31 cellular contexts compared by ENCODE assay signal in the genomic region with DNA sequence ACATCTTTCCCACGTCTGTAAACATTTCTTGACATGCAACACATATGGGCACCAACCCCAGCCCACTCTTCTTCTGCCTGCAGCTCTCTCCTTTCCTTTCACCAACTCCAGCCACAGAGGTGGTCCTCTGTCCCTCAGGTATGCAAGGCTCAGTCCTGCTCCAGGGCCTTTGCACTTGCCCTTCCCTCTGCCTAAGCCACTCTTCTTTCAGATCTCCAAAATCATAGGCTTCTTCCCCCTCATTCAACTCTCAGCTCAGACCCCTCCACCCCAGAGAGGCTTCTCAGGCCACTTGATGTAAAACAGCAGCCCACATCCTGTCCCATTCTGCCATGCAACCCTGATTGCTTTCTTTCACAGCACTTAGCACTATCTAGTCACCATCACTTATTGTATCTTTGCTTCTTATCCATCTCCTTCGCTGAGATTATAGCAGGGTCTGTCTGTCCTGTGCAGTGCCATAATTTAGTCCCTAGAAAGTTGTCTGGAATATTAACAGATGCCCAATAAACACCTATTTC. TPM values are rescaled to one million over a fixed set of nuclear protein-coding genes. Genes with fewer than 3 reads are reported as not detected.
DNase-seq lines count a peak whose midpoint lies in the region; ATAC-seq and TF ChIP-seq lines count a peak whose summit lies in the region.
"Had no signal": no experiment of that assay in that cellular context is flagged by ENCODE, and none has a peak within 500 bp of the region (broad histone marks: within the 10 kb centered on the region; RNA-seq: fewer than 3 reads in every experiment).

No MANE protein-coding gene starts in this region.

- ATAC-seq in right cardiac atrium (no peak), heart left ventricle (no peak)
- no peak for ATAC-seq in stimulated activated naive CD8-positive, alpha-beta T cell treated with anti-CD3 and anti-CD28 coated beads, Interleukin-15, Interleukin-2, amounts not matched to agents 100 U/mL and 50 U/mL, for 24 hours
- ATAC-seq: activated T-cell treated with anti-CD3 and anti-CD28 coated beads, Interleukin-2, amount 50 U/mL, for 4 hours; gastroesophageal sphincter; left cardiac atrium; stimulated activated memory B cell treated with anti-CD40 and anti-IgM and Interleukin-4, amounts not matched to agents 10 μg/mL and 1 μg/mL and 100 μg/mL, for 72 hours had no signal

- no peak overlapping the region for H2AFZ ChIP-seq in parathyroid adenoma

- peak overlapping the region; percentile 6 for H3K27ac ChIP-seq in right cardiac atrium (ENCODE audit: low read length)
- peak overlapping the region in 2 of 12 donors; percentile 7 to 13 for H3K27ac ChIP-seq in heart left ventricle
- no peak overlapping the region for H3K27ac ChIP-seq in parathyroid adenoma
- no peak overlapping the region for H3K27ac ChIP-seq in urinary bladder (ENCODE audit: low read depth)
- H3K27ac ChIP-seq in caudate nucleus (ENCODE audit: low read depth, low read length): no peak overlapping the region
- H3K27ac ChIP-seq: sigmoid colon, vagina had no signal

- H3K9me3 ChIP-seq in right cardiac atrium (ENCODE audit: control insufficient read depth, low read length): peaks cover 1% of the 10 kb centered on the region
- no peaks in the 10 kb centered on the region for H3K9me3 ChIP-seq in heart left ventricle
- H3K9me3 ChIP-seq in parathyroid adenoma (ENCODE audit: control insufficient read depth, low read length): no peaks in the 10 kb centered on the region
- H3K9me3 ChIP-seq: gastroesophageal sphincter, sigmoid colon, vagina had no signal

- H3K4me1 ChIP-seq in right cardiac atrium (ENCODE audit: control insufficient read depth, insufficient read depth, low read length) (peaks cover 4% of the 10 kb centered on the region), heart left ventricle (peaks cover 0 to 75% (median 40%) of the 10 kb centered on the region in 12 donors), parathyroid adenoma (no peaks in the 10 kb centered on the region), urinary bladder (ENCODE audit: insufficient read depth) (no peaks in the 10 kb centered on the region)

- no peak overlapping the region for H3K9ac ChIP-seq in parathyroid adenoma

- intact Hi-C loops in right cardiac atrium (cut with DNase I) (loop anchor here (5.0 to 10.0 kb wide), 4 partner anchors 108 to 252 kb away; no protein-coding TSS in a partner anchor), heart left ventricle (cut with DNase I) (loop anchor here in 8 of 10 donors (5.0 to 10.0 kb wide), 4 partner anchors 108 to 252 kb away; no protein-coding TSS in a partner anchor)

- peak overlapping the region; percentile 7 for H3K4me2 ChIP-seq in parathyroid adenoma (ENCODE audit: low read length)

- TF ChIP-seq POLR2A in heart left ventricle (IDR thresholded peaks at IDR 0.05): no peak

- TF ChIP-seq CTCF in heart left ventricle (IDR thresholded peaks at IDR 0.05) (no peak), fibroblast of villous mesenchyme (IDR thresholded peaks at IDR 0.05; ENCODE audit: insufficient read depth, low read depth, low read length) (no peak), parathyroid adenoma (IDR thresholded peaks at IDR 0.05) (no peak)

- no peak for DNase-seq in right cardiac atrium
- DNase-seq in heart left ventricle: no peak
- no peak for DNase-seq in fibroblast of villous mesenchyme (ENCODE audit: low read depth)
- no peak for DNase-seq in caudate nucleus (lab: John Stamatoyannopoulos, UW)
- no peak for DNase-seq in HPDE6-E6E7 (ENCODE audit: extremely low spot score)
- no peak for DNase-seq in stimulated activated naive CD8-positive, alpha-beta T cell treated with anti-CD3 and anti-CD28 coated beads, Interleukin-15, Interleukin-2, amounts not matched to agents 100 U/mL and 50 U/mL, for 24 hours
- DNase-seq: activated CD4-positive, alpha-beta T cell treated with anti-CD3 and anti-CD28 coated beads, Interleukin-2, amount 50 U/mL, for 1 hour; activated CD4-positive, CD25-positive, alpha-beta regulatory T cell; activated gamma-delta T cell treated with Interleukin-2 at 50 U/mL for 16 hours; activated naive CD8-positive, alpha-beta T cell treated with anti-CD3 and anti-CD28 coated beads, Interleukin-2, amount 10 ng/mL, durations not matched to agents 7 days and 5 days; activated T-cell treated with anti-CD3 and anti-CD28 coated beads, Interleukin-2, amount 50 U/mL, for 4 hours; Calu3; CD4-positive, CD25-positive, alpha-beta regulatory T cell; DMS79; GDM1; hypothalamus; KBM-7; left cardiac atrium; NCI-H1105; NCI-H187 treated with DMSO at 0.1 percent for 48 hours; NCI-H2171 treated with DMSO at 0.1 percent for 48 hours; NCI-H510A treated with DMSO at 0.1 percent for 48 hours; sigmoid colon; stimulated activated CD4-positive, alpha-beta T cell treated with anti-CD3 and anti-CD28 coated beads, Interleukin-15, amount 100 ng/mL, for 24 hours; T-helper 1 cell had no signal

- 41% methylated on average over 2 of the region's 2 CpGs for WGBS in right cardiac atrium
- 53 to 56% (median 54%) methylated on average over 2 of the region's 2 CpGs for WGBS in heart left ventricle, 4 donors
- WGBS in urinary bladder: 72% methylated on average over 2 of the region's 2 CpGs

- H3K79me2 ChIP-seq in parathyroid adenoma: peaks cover 5% of the 10 kb centered on the region

- H3K4me3 ChIP-seq in right cardiac atrium (ENCODE audit: low read length): peak overlapping the region; percentile 44
- peak overlapping the region in 4 of 12 donors; percentile 1 to 96 (median 12) for H3K4me3 ChIP-seq in heart left ventricle
- peak overlapping the region; percentile 74 for H3K4me3 ChIP-seq in fibroblast of villous mesenchyme (ENCODE audit: low read depth, low read length)
- H3K4me3 ChIP-seq in parathyroid adenoma (ENCODE audit: low read depth, low read length): no peak overlapping the region
- peak overlapping the region; percentile 10 for H3K4me3 ChIP-seq in urinary bladder (ENCODE audit: low read depth, low read length)
- H3K4me3 ChIP-seq: sigmoid colon had no signal

- H3K27me3 ChIP-seq in right cardiac atrium (ENCODE audit: control insufficient read depth, insufficient read depth) (no peaks in the 10 kb centered on the region), heart left ventricle (peaks cover 0 to 25% (median 0%) of the 10 kb centered on the region in 9 donors), parathyroid adenoma (ENCODE audit: control insufficient read depth, insufficient read depth, low read length) (no peaks in the 10 kb centered on the region)
- H3K27me3 ChIP-seq: gastroesophageal sphincter, sigmoid colon, vagina had no signal

- no peaks in the 10 kb centered on the region for H3K36me3 ChIP-seq in heart left ventricle
- no peaks in the 10 kb centered on the region for H3K36me3 ChIP-seq in parathyroid adenoma (ENCODE audit: control insufficient read depth, insufficient read depth, low read length)
- H3K36me3 ChIP-seq in urinary bladder (ENCODE audit: insufficient read depth): no peaks in the 10 kb centered on the region
- H3K36me3 ChIP-seq: gastroesophageal sphincter, sigmoid colon, vagina had no signal

RNA-seq across cellular contexts. Expression of a gene that starts 3.4 kb away (rescaled TPM):
- total RNA-seq in right cardiac atrium (10 to 100 TPM; 45.3 to 66.9 (median 63.4) TPM), heart left ventricle (10 to 100 TPM; 34.2 to 66.8 (median 39.8) TPM), fibroblast of villous mesenchyme (30.3 and 40.2 TPM in 2 replicates), urinary bladder (190 TPM)
- polyA plus RNA-seq in right cardiac atrium (16.8 TPM), heart left ventricle (10 to 100 TPM; 12.6 to 13.2 TPM), urinary bladder (25.7 TPM)
- total RNA-seq: activated naive CD8-positive, alpha-beta T cell treated with anti-CD3 and anti-CD28 coated beads, Interleukin-2, amount 10 ng/mL, durations not matched to agents 7 days and 5 days; CD4-positive, CD25-positive, alpha-beta regulatory T cell; HT-29 had no signal
- polyA plus RNA-seq: CD4-positive, CD25-positive, alpha-beta regulatory T cell had no signal
